Comparison of ENCODE assay signal across 22 cellular contexts in the genomic region with DNA sequence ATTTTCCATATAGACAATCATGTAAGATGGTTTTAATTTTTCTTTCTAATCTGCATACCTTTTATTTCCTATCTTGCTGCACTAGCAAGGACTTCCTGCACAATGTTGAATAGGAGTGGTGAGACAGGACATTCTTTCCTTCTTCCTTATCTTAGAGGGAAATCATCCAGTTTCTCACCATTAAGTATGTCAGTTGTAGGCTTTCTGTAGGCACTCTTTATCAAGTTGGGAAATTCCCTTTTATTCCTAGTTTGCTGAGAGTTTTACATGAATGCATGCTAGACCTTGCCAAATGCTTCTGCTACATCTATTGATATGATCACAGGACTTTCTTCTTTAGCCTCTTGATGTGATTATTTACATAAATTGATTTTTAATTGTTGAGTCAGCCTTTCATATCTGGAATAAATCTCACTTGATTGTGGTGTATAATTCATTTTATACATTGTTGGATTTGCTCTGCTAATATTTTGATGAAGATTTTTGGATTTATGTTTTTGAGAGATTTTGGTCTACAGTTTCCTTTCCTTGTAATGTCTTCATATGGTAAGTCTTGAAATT. TPM values are rescaled to one million over a fixed set of nuclear protein-coding genes. Genes with fewer than 3 reads are reported as not detected.
"Had no signal": no experiment of that assay in that cellular context is flagged by ENCODE, and none has a peak within 500 bp of the region (broad histone marks: within the 10 kb centered on the region; RNA-seq: fewer than 3 reads in every experiment).

No MANE protein-coding gene starts in this region.

- H3K27ac Mint-ChIP-seq: activated naive CD4-positive, alpha-beta T cell treated with anti-CD3 and anti-CD28 coated beads for 36 hours; activated naive CD8-positive, alpha-beta T cell treated with anti-CD3 and anti-CD28 coated beads, Interleukin-2, amount 10 ng/mL, durations not matched to agents 7 days and 5 days; brain; memory B cell; natural killer cell treated with Interleukin-12 subunit alpha and Interleukin-12 subunit beta and Interleukin-15 and Interleukin-18, amount 100 ng/mL, for 72 hours; progenitor cell of endocrine pancreas; type B pancreatic cell had no signal

- ATAC-seq: esophagus mucosa; gastrocnemius medialis; left cardiac atrium; natural killer cell treated with Interleukin-12 subunit alpha and Interleukin-12 subunit beta and Interleukin-15 and Interleukin-18, amount 100 ng/mL, for 72 hours had no signal

- H3K4me3 ChIP-seq: gastrocnemius medialis, thoracic aorta had no signal

- FAIRE-seq: colon had no signal

- H3K4me3 Mint-ChIP-seq: activated naive CD4-positive, alpha-beta T cell treated with anti-CD3 and anti-CD28 coated beads for 36 hours; activated naive CD8-positive, alpha-beta T cell treated with anti-CD3 and anti-CD28 coated beads, Interleukin-2, amount 10 ng/mL, durations not matched to agents 7 days and 5 days; brain; memory B cell; natural killer cell treated with Interleukin-12 subunit alpha and Interleukin-12 subunit beta and Interleukin-15 and Interleukin-18, amount 100 ng/mL, for 72 hours; type B pancreatic cell had no signal

- H3K27me3 ChIP-seq: gastrocnemius medialis had no signal

- H3K9me3 Mint-ChIP-seq: activated naive CD4-positive, alpha-beta T cell treated with anti-CD3 and anti-CD28 coated beads for 36 hours had no signal

- H3K27me3 Mint-ChIP-seq: progenitor cell of endocrine pancreas, type B pancreatic cell had no signal

- H3K36me3 Mint-ChIP-seq: activated naive CD8-positive, alpha-beta T cell treated with anti-CD3 and anti-CD28 coated beads, Interleukin-2, amount 10 ng/mL, durations not matched to agents 7 days and 5 days had no signal

- DNase-seq: activated CD4-positive, alpha-beta T cell treated with anti-CD3 and anti-CD28 coated beads, Interleukin-2, amount 50 U/mL, for 48 hours; activated effector memory CD4-positive, alpha-beta T cell treated with Interleukin-2 at 50 U/mL for 16 hours; activated naive CD4-positive, alpha-beta T cell treated with anti-CD3 and anti-CD28 coated beads for 36 hours; activated naive CD8-positive, alpha-beta T cell treated with anti-CD3 and anti-CD28 coated beads, Interleukin-2, amount 10 ng/mL, durations not matched to agents 7 days and 5 days; activated T-cell treated with anti-CD3 and anti-CD28 coated beads, Interleukin-2, amount 50 U/mL, for 48 hours; caudate nucleus; effector memory CD4-positive, alpha-beta T cell; gastrocnemius medialis; hippocampal formation; left cardiac atrium; stimulated activated CD4-positive, alpha-beta T cell treated with anti-CD3 and anti-CD28 coated beads, Interleukin-4, amount 100 ng/mL, for 24 hours; stimulated activated naive CD4-positive, alpha-beta T cell treated with Interleukin-2 at 50 U/mL for 16 hours; T-helper 1 cell had no signal

- H3K36me3 ChIP-seq: gastrocnemius medialis, thoracic aorta had no signal

- H3K9me3 ChIP-seq: gastrocnemius medialis, thoracic aorta had no signal

- H3K27ac ChIP-seq: gastrocnemius medialis, thoracic aorta had no signal

- H3K4me1 ChIP-seq: gastrocnemius medialis had no signal

RNA-seq across cellular contexts. Expression of a gene that starts 23.8 kb away (rescaled TPM):
- total RNA-seq: activated naive CD8-positive, alpha-beta T cell treated with anti-CD3 and anti-CD28 coated beads, Interleukin-2, amount 10 ng/mL, durations not matched to agents 7 days and 5 days; dermis microvascular lymphatic vessel endothelial cell; esophagus mucosa; natural killer cell treated with Interleukin-12 subunit alpha and Interleukin-12 subunit beta and Interleukin-15 and Interleukin-18, amount 100 ng/mL, for 72 hours; thoracic aorta had no signal

RNA-seq across cellular contexts. Expression of a gene that starts 52.9 kb away (rescaled TPM):
- total RNA-seq: activated naive CD4-positive, alpha-beta T cell treated with anti-CD3 and anti-CD28 coated beads for 36 hours; activated naive CD8-positive, alpha-beta T cell treated with anti-CD3 and anti-CD28 coated beads, Interleukin-2, amount 10 ng/mL, durations not matched to agents 7 days and 5 days; dermis microvascular lymphatic vessel endothelial cell; natural killer cell treated with Interleukin-12 subunit alpha and Interleukin-12 subunit beta and Interleukin-15 and Interleukin-18, amount 100 ng/mL, for 72 hours had no signal
